8 cellular contexts compared by ENCODE assay signal in genomic region chr6:33621396-33622388, GRCh38. TPM values are rescaled to one million over a fixed set of nuclear protein-coding genes. Genes with fewer than 3 reads are reported as not detected.
DNase-seq lines count a peak whose midpoint lies in the region; ATAC-seq and TF ChIP-seq lines count a peak whose summit lies in the region.

No MANE protein-coding gene starts in this region.

- intact Hi-C loops in Calu3 (cut with micrococcal nuclease; ENCODE audit: unreplicated experiment) (no loop called here), tibial artery (cut with DNase I; ENCODE audit: low total_unique reads) (no loop called here)
- intact Hi-C loops in activated CD4-positive, alpha-beta T cell treated with anti-CD3 and anti-CD28 coated beads, Interleukin-2, amount 10 ng/mL, durations not matched to agents 24 days and 14 days (cut with micrococcal nuclease), result loop anchor here (1.0 to 5.0 kb wide), 5 partner anchors 37 to 230 kb away; partner anchors contain the start of genes BAK1, CUTA, KIFC1 and ZBTB9

- H3K9me3 ChIP-seq in muscle layer of duodenum (ENCODE audit: control insufficient read depth in 1 of 2, low read length in 2 of 2), result no peaks in the 10 kb centered on the region
- no peaks in the 10 kb centered on the region for H3K9me3 ChIP-seq in tibial artery

- DNase-seq in Calu3 (peak; percentile 63), LNCaP clone FGC (ENCODE audit: low read depth) (no peak), tibial artery (peak in 1 of 2 donors; percentile 67), mucosa of gallbladder (ENCODE audit: low spot score) (no peak)
- peak; percentile 85 for DNase-seq in activated CD4-positive, alpha-beta T cell treated with anti-CD3 and anti-CD28 coated beads, Interleukin-2, amount 10 ng/mL, durations not matched to agents 24 days and 14 days
- peak; percentile 29 for DNase-seq in effector CD4-positive, alpha-beta T cell

- no peaks in the 10 kb centered on the region for H3K27me3 ChIP-seq in muscle layer of duodenum (ENCODE audit: low read depth, low read length)
- H3K27me3 ChIP-seq in tibial artery, result peaks cover 0 to 29% of the 10 kb centered on the region in 2 donors

- H3K27ac ChIP-seq in muscle layer of duodenum (ENCODE audit: low read length) (peak overlapping the region; percentile 79), tibial artery (peak overlapping the region; percentile 41 to 68)

- TF ChIP-seq CTCF in Calu3 (IDR thresholded peaks at IDR 0.05; ENCODE audit: unreplicated experiment), result no peak
- TF ChIP-seq CTCF in LNCaP clone FGC (IDR thresholded peaks at IDR 0.05; ENCODE audit: control insufficient read depth, extremely low read depth, insufficient read depth), result no peak
- no peak for TF ChIP-seq CTCF in tibial artery (IDR thresholded peaks at IDR 0.05)

- H3K4me3 Mint-ChIP-seq in Calu3 (ENCODE audit: low read depth, unreplicated experiment), result peak overlapping the region; percentile 89
- H3K4me3 Mint-ChIP-seq in activated CD4-positive, alpha-beta T cell treated with anti-CD3 and anti-CD28 coated beads, Interleukin-2, amount 10 ng/mL, durations not matched to agents 24 days and 14 days, result peak overlapping the region; percentile 95

- no peaks in the 10 kb centered on the region for H3K9me3 Mint-ChIP-seq in Calu3 (ENCODE audit: low read depth, unreplicated experiment)
- no peaks in the 10 kb centered on the region for H3K9me3 Mint-ChIP-seq in activated CD4-positive, alpha-beta T cell treated with anti-CD3 and anti-CD28 coated beads, Interleukin-2, amount 10 ng/mL, durations not matched to agents 24 days and 14 days

- H3K4me3 ChIP-seq in LNCaP clone FGC (ENCODE audit: low read depth, low read length) (peak overlapping the region; percentile 84), muscle layer of duodenum (ENCODE audit: low read depth in 1 of 2, low read length in 2 of 2) (peak overlapping the region; percentile 65 to 70), tibial artery (peak overlapping the region; percentile 50 to 61)

- H3K4me1 ChIP-seq in muscle layer of duodenum (ENCODE audit: control insufficient read depth in 1 of 2, insufficient read depth in 2 of 2, low read length in 2 of 2), result peaks cover 15 to 28% of the 10 kb centered on the region in 2 donors
- H3K4me1 ChIP-seq in tibial artery, result peaks cover 0 to 32% (median 24%) of the 10 kb centered on the region in 4 donors

- H3K36me3 ChIP-seq in muscle layer of duodenum (ENCODE audit: control insufficient read depth in 1 of 2, insufficient read depth in 2 of 2, low read length in 2 of 2), result no peaks in the 10 kb centered on the region
- H3K36me3 ChIP-seq in tibial artery, result no peaks in the 10 kb centered on the region

- peaks cover 68% of the 10 kb centered on the region for H3K36me3 Mint-ChIP-seq in Calu3 (ENCODE audit: insufficient read depth, unreplicated experiment)
- H3K36me3 Mint-ChIP-seq in activated CD4-positive, alpha-beta T cell treated with anti-CD3 and anti-CD28 coated beads, Interleukin-2, amount 10 ng/mL, durations not matched to agents 24 days and 14 days (ENCODE audit: low read depth), result peaks cover 18% of the 10 kb centered on the region

- H3K27ac Mint-ChIP-seq in Calu3 (ENCODE audit: unreplicated experiment), result peak overlapping the region; percentile 50
- peak overlapping the region; percentile 83 for H3K27ac Mint-ChIP-seq in activated CD4-positive, alpha-beta T cell treated with anti-CD3 and anti-CD28 coated beads, Interleukin-2, amount 10 ng/mL, durations not matched to agents 24 days and 14 days

- CTCF ChIA-PET in Calu3 (lab: Charles Lee), result interaction anchor here (0.5 to 4.4 kb wide), 11 partner anchors 11 to 1574 kb away, joined by 3 to 26 read pairs (median 5); partner anchors contain the start of gene BAK1

- H3K27me3 Mint-ChIP-seq in Calu3 (ENCODE audit: unreplicated experiment), result no peaks in the 10 kb centered on the region
- H3K27me3 Mint-ChIP-seq in activated CD4-positive, alpha-beta T cell treated with anti-CD3 and anti-CD28 coated beads, Interleukin-2, amount 10 ng/mL, durations not matched to agents 24 days and 14 days, result no peaks in the 10 kb centered on the region

- H3K4me1 Mint-ChIP-seq in Calu3 (ENCODE audit: low read depth, unreplicated experiment), result peaks cover 54% of the 10 kb centered on the region
- H3K4me1 Mint-ChIP-seq in activated CD4-positive, alpha-beta T cell treated with anti-CD3 and anti-CD28 coated beads, Interleukin-2, amount 10 ng/mL, durations not matched to agents 24 days and 14 days, result peaks cover 50% of the 10 kb centered on the region

- no TSS peak for BruUV-seq in Calu3 (replicated peaks; lab: Mats Ljungman, UMichigan)

- peak; percentile 38 for ATAC-seq in GM21528 (IDR thresholded peaks at IDR 0.05; ENCODE audit: low FRiP score, unreplicated experiment)

RNA-seq across cellular contexts. Expression of gene ITPR3, which starts 0.6 kb away (rescaled TPM):
- total RNA-seq in Calu3 (2022) (136 and 143 TPM in 2 replicates), mucosa of gallbladder (104 TPM)
- 45.5 and 45.6 TPM in 2 replicates for total RNA-seq in activated CD4-positive, alpha-beta T cell treated with anti-CD3 and anti-CD28 coated beads, Interleukin-2, amount 10 ng/mL, durations not matched to agents 24 days and 14 days

RNA-seq across cellular contexts. Expression of gene BAK1, which starts 41.6 kb away (rescaled TPM):
- total RNA-seq in Calu3 (2022) (31.6 and 44.1 TPM in 2 replicates), mucosa of gallbladder (28.2 TPM)
- 54.7 and 55.9 TPM in 2 replicates for total RNA-seq in activated CD4-positive, alpha-beta T cell treated with anti-CD3 and anti-CD28 coated beads, Interleukin-2, amount 10 ng/mL, durations not matched to agents 24 days and 14 days

Comparison
In these comparisons a context has a peak if more than half of its experiments do, and no peak if none do; other contexts are left out.
1. DNase-seq: peak in Calu3 (single experiment), activated CD4-positive, alpha-beta T cell treated with anti-CD3 and anti-CD28 coated beads, Interleukin-2, amount 10 ng/mL, durations not matched to agents 24 days and 14 days (single experiment) and effector CD4-positive, alpha-beta T cell (single experiment); none in LNCaP clone FGC (single experiment) and mucosa of gallbladder (single experiment).
2. Peak in every context shown above with its lines, with median percentiles within 50 percentile points of each other: H3K4me3 ChIP-seq.